Comparison of ENCODE assay signal across 8 cellular contexts in genomic region chr17:42832213-42832933, GRCh38. TPM values are rescaled to one million over a fixed set of nuclear protein-coding genes. Genes with fewer than 3 reads are reported as not detected.
DNase-seq lines count a peak whose midpoint lies in the region; ATAC-seq, FAIRE-seq and TF ChIP-seq lines count a peak whose summit lies in the region.

No MANE protein-coding gene starts in this region.

- WGBS in adrenal gland, 4 donors = 30 to 36% (median 32%) methylated on average over 9 of the region's 9 CpGs
- WGBS in thyroid gland, 2 donors = 51 to 54% methylated on average over 9 of the region's 9 CpGs

- H3K4me3 ChIP-seq in BJ (ENCODE audit: low read depth, low read length) = peak overlapping the region; percentile 74
- H3K4me3 ChIP-seq in adrenal gland = peak overlapping the region; percentile 71 to 93 (median 83)
- peak overlapping the region; percentile 74 to 91 (median 84) for H3K4me3 ChIP-seq in thyroid gland (replicated peaks in 1 of 3)

- CTCF ChIA-PET in BJ (lab: Yijun Ruan, JAX) = interaction anchor here (1.3 to 5.5 kb wide), 2 partner anchors 9 to 166 kb away, joined by 3 to 34 read pairs; partner anchors contain the start of genes BECN1 and RPL27

- ATAC-seq in HG02852 (IDR thresholded peaks at IDR 0.05; ENCODE audit: unreplicated experiment) (peak; percentile 20), left lobe of liver (peak; percentile 25), HG03520 (IDR thresholded peaks at IDR 0.05; ENCODE audit: unreplicated experiment) (no peak)

- FAIRE-seq in D721Med (lab: Jason Lieb, UNC) = no peak

- TF ChIP-seq CTCF in BJ (IDR thresholded peaks at IDR 0.05; ENCODE audit: insufficient read depth, low read depth, low read length) = no peak
- no peak for TF ChIP-seq CTCF in adrenal gland (IDR thresholded peaks at IDR 0.05)
- no peak for TF ChIP-seq CTCF in thyroid gland (IDR thresholded peaks at IDR 0.05)
- TF ChIP-seq CTCF in D721Med (IDR thresholded peaks at IDR 0.05; ENCODE audit: insufficient read depth, missing control alignments) = no peak

- H3K4me1 ChIP-seq in adrenal gland (replicated peaks in 1 of 2) (peaks cover 18 to 22% of the 10 kb centered on the region in 2 donors), thyroid gland (peaks cover 13 to 15% of the 10 kb centered on the region in 2 donors)

- peak in 1 of 2 donors; percentile 14 for TF ChIP-seq POLR2A in adrenal gland (IDR thresholded peaks at IDR 0.05)
- TF ChIP-seq POLR2A in thyroid gland (IDR thresholded peaks at IDR 0.05) = no peak

- peaks cover 2% of the 10 kb centered on the region for H3K36me3 ChIP-seq in BJ (ENCODE audit: control insufficient read depth, insufficient read depth, low read length)
- H3K36me3 ChIP-seq in adrenal gland (replicated peaks in 1 of 2) = peaks cover 0 to 24% of the 10 kb centered on the region in 2 donors
- peaks cover 9 to 15% of the 10 kb centered on the region in 2 donors for H3K36me3 ChIP-seq in thyroid gland

- no peak for DNase-seq in BJ (ENCODE audit: low read depth)
- peak in 1 of 7 donors; percentile 44 for DNase-seq in adrenal gland
- DNase-seq in left lobe of liver (ENCODE audit: low spot score) = no peak
- no peak for DNase-seq in thyroid gland
- DNase-seq in D721Med (ENCODE audit: insufficient read length, low spot score) = no peak
- no peak for DNase-seq in activated effector memory CD4-positive, alpha-beta T cell treated with Interleukin-2 at 50 U/mL for 16 hours

- POLR2A ChIA-PET in BJ (lab: Charles Lee) = interaction anchor here (1.3 kb wide), 1 partner anchor 8 kb away, joined by 8 read pairs; the partner anchor contains the start of gene BECN1

- intact Hi-C loops in adrenal gland (cut with DNase I) = no loop called here
- intact Hi-C loops in thyroid gland (cut with DNase I) = no loop called here

- no peaks in the 10 kb centered on the region for H3K9me3 ChIP-seq in adrenal gland (replicated peaks in 1 of 3)
- no peaks in the 10 kb centered on the region for H3K9me3 ChIP-seq in thyroid gland

- H3K27ac ChIP-seq in adrenal gland = peak overlapping the region; percentile 84 to 93 (median 90)
- peak overlapping the region; percentile 57 to 80 (median 73) for H3K27ac ChIP-seq in thyroid gland

- 0 out of 2 replicates have a peak, but pooled peaks cover 1% of the 10 kb centered on the region for H3K27me3 ChIP-seq in BJ (ENCODE audit: control insufficient read depth, insufficient read depth, low read length)
- no peaks in the 10 kb centered on the region for H3K27me3 ChIP-seq in adrenal gland
- H3K27me3 ChIP-seq in thyroid gland = no peaks in the 10 kb centered on the region

RNA-seq across cellular contexts. Expression of gene PSME3, which starts 0.8 kb away (rescaled TPM):
- 65.7 and 101 TPM in 2 replicates for polyA plus RNA-seq in BJ (2011; rRNA removed)
- 27.3 and 27.6 TPM in 2 replicates for polyA minus RNA-seq in BJ (2011; rRNA and poly(A)+ RNA removed)
- total RNA-seq in adrenal gland = 100 to 1,000 TPM in 3 of 8 donors, 10 to 100 TPM in 5; 45.8 to 136 (median 86.2) TPM
- polyA plus RNA-seq in adrenal gland = 100 to 1,000 TPM in 1 of 3 donors, 10 to 100 TPM in 2; 18.5 to 149 (median 25.4) TPM
- total RNA-seq in left lobe of liver = 40.7 TPM
- total RNA-seq in thyroid gland = 100 to 1,000 TPM in 1 of 4 donors, 10 to 100 TPM in 3; 78.3 to 119 (median 85.4) TPM

RNA-seq across cellular contexts. Expression of gene BECN1, which starts 8.3 kb away (rescaled TPM):
- 118 and 126 TPM in 2 replicates for polyA plus RNA-seq in BJ (2011; rRNA removed)
- polyA minus RNA-seq in BJ (2011; rRNA and poly(A)+ RNA removed) = 31.6 and 44.4 TPM in 2 replicates
- 100 to 1,000 TPM in 5 of 8 donors, 10 to 100 TPM in 3; 70.1 to 235 (median 105) TPM for total RNA-seq in adrenal gland
- 10 to 100 TPM; 27.0 to 76.6 (median 33.1) TPM for polyA plus RNA-seq in adrenal gland
- total RNA-seq in left lobe of liver = 37.6 TPM
- 100 to 1,000 TPM; 107 to 213 (median 120) TPM for total RNA-seq in thyroid gland

RNA-seq across cellular contexts. Expression of gene AOC2, which starts 12.0 kb away (rescaled TPM):
- polyA plus RNA-seq in BJ (2011; rRNA removed) (0.37 and 0.43 TPM in 2 replicates), adrenal gland (1 to 10 TPM in 2 of 3 donors, under 1 TPM in 1; 0.95 to 1.6 (median 1.4) TPM)
- 0.57 and 1.1 TPM in 2 replicates for polyA minus RNA-seq in BJ (2011; rRNA and poly(A)+ RNA removed)
- total RNA-seq in adrenal gland (1 to 10 TPM in 5 of 8 donors, under 1 TPM in 3; 0.60 to 1.9 (median 1.3) TPM), left lobe of liver (2.6 TPM), thyroid gland (1 to 10 TPM in 3 of 4 donors, under 1 TPM in 1; 0.93 to 1.7 (median 1.3) TPM)

RNA-seq across cellular contexts. Expression of gene AOC3, which starts 18.6 kb away (rescaled TPM):
- 0.10 and 0.22 TPM in 2 replicates for polyA plus RNA-seq in BJ (2011; rRNA removed)
- polyA minus RNA-seq in BJ (2011; rRNA and poly(A)+ RNA removed) = 0.15 TPM in 1 of 2 replicates, not detected in the other
- 100 to 1,000 TPM in 2 of 8 donors, 10 to 100 TPM in 6; 58.8 to 133 (median 84.0) TPM for total RNA-seq in adrenal gland
- 10 to 100 TPM; 32.4 to 63.9 (median 59.7) TPM for polyA plus RNA-seq in adrenal gland
- total RNA-seq in left lobe of liver = 8.6 TPM
- 10 to 100 TPM in 1 of 4 donors, 1 to 10 TPM in 3; 4.2 to 11.6 (median 5.8) TPM for total RNA-seq in thyroid gland

RNA-seq across cellular contexts. Expression of gene CNTD1, which starts 33.7 kb away (rescaled TPM):
- 0.29 and 0.45 TPM in 2 replicates for polyA plus RNA-seq in BJ (2011; rRNA removed)
- polyA minus RNA-seq in BJ (2011; rRNA and poly(A)+ RNA removed) = not detected in 2 replicates
- total RNA-seq in adrenal gland = 1 to 10 TPM in 2 of 8 donors, under 1 TPM in 1, not detected in 5; 0.69 to 8.2 (median 1.2) TPM
- under 1 TPM; 0.24 to 0.32 (median 0.27) TPM for polyA plus RNA-seq in adrenal gland
- not detected for total RNA-seq in left lobe of liver
- under 1 TPM in 1 of 4 donors, not detected in 3; 0.27 TPM for total RNA-seq in thyroid gland
